In genomic region chr15:68166847-68167246, GRCh38 we compare ENCODE assay signal across 21 cellular contexts.
"Had no signal": no experiment of that assay in that cellular context is flagged by ENCODE, and none has a peak within 500 bp of the region (broad histone marks: within the 10 kb centered on the region; RNA-seq: fewer than 3 reads in every experiment).

No MANE protein-coding gene starts in this region.

- H3K9me3 ChIP-seq: MG63, SK-N-SH had no signal

- H3K27me3 ChIP-seq: MG63 had no signal

- H3K27ac ChIP-seq: RWPE1 had no signal

- DNase-seq: KBM-7, MG63, NCI-H1092, NCI-H1105 treated with DMSO at 0.1 percent for 48 hours, NCI-H1436, NCI-H187, NCI-H2029, NCI-H2081 treated with DMSO at 0.1 percent for 48 hours, NCI-H2171, NCI-H226, NCI-H446, NCI-H510A, NCI-H524 treated with DMSO at 0.1 percent for 48 hours, NCI-H69, NCI-H774, PC-3, SHP77, SK-N-SH, SW 1271 had no signal

- H3K4me2 ChIP-seq: SK-N-SH had no signal

- H3K9me2 ChIP-seq: SK-N-SH had no signal

- H3K9ac ChIP-seq: SK-N-SH had no signal

- H3K4me3 ChIP-seq: MG63 had no signal

- ATAC-seq: Panc1, PC-3 had no signal
